ENCODE assay signal across 7 cellular contexts in the genomic region with DNA sequence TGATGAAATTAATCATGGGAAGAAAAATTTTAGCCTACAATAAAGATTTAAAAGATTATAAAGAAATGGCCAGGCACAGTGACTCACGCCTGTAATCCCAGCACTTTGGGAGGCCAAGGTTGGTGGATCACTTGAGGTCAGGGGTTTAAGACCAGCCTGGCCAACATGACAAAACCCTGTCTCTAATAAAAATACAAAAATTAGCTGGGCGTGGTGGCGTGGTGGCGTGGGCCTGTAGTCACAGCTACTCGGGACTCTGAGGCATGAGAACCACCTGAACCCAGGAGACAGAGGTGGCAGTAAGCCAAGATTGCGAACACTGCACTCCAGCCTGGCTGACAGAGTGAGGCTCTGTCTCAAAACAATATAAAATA. TPM values are rescaled to one million over a fixed set of nuclear protein-coding genes. Genes with fewer than 3 reads are reported as not detected.
A peak's percentile ranks its signal among the peaks of the same experiment; 100 is the strongest.
DNase-seq lines count a peak whose midpoint lies in the region; ATAC-seq and TF ChIP-seq lines count a peak whose summit lies in the region.
"Not testable (repeated sequence)": the region's sequence is repeated elsewhere in the genome, so short reads cannot be mapped to it uniquely, and the experiment has no call there.

No MANE protein-coding gene starts in this region.

- H3K9ac ChIP-seq in HCT116 (ENCODE audit: low read length); fibroblast of lung (ENCODE audit: insufficient read depth, low read length); trophoblast cell (ENCODE audit: low read length): not testable (repeated sequence)

- not testable (repeated sequence) for H2AFZ ChIP-seq in HCT116 (ENCODE audit: low read depth, low read length, poor library complexity, severe bottlenecking); fibroblast of lung (ENCODE audit: low read length); trophoblast cell (ENCODE audit: insufficient read depth, low read length, poor library complexity)

- POLR2A ChIA-PET in HCT116 (lab: Charles Lee): interaction anchor here (0.8 to 1.5 kb wide), 2 partner anchors 9 to 27 kb away, joined by 3 to 5 read pairs; no protein-coding TSS in a partner anchor
- POLR2A ChIA-PET in Panc1 (lab: Charles Lee): not testable (repeated sequence)

- ATAC-seq in HCT116: peak; percentile 70
- ATAC-seq in Panc1; thoracic aorta (ENCODE audit: insufficient number of reproducible peaks, low FRiP score, low read depth): not testable (repeated sequence)

- not testable (repeated sequence) for H3K18ac ChIP-seq in trophoblast cell (ENCODE audit: low read length)

- TF ChIP-seq RAD21 in HCT116 (IDR thresholded peaks at IDR 0.05; ENCODE audit: low read depth): not testable (repeated sequence)

- TF ChIP-seq CTCF in HCT116 (IDR thresholded peaks at IDR 0.05 in 2 of 3, conservative IDR thresholded peaks at IDR 0.05 in 1 of 3; ENCODE audit: borderline replicate concordance in 1 of 3, insufficient read depth in 1 of 3, low read depth in 2 of 3, low read length in 2 of 3); Panc1 (IDR thresholded peaks at IDR 0.05); brain microvascular endothelial cell (IDR thresholded peaks at IDR 0.05; ENCODE audit: low read depth, low read length, missing control alignments); fibroblast of lung (conservative IDR thresholded peaks at IDR 0.05 in 1 of 2, IDR thresholded peaks at IDR 0.05 in 1 of 2; ENCODE audit: low read depth in 1 of 2, low read length in 2 of 2); thoracic aorta (IDR thresholded peaks at IDR 0.05): not testable (repeated sequence)

- peak overlapping the region; percentile 14 for H4K91ac ChIP-seq in trophoblast cell (ENCODE audit: low read depth, low read length)

- not testable (repeated sequence) for BruUV-seq in HCT116 (replicated peaks; lab: Mats Ljungman, UMichigan); Panc1 (replicated peaks; lab: Mats Ljungman, UMichigan)

- TF ChIP-seq POLR2A in HCT116 (IDR thresholded peaks at IDR 0.05; ENCODE audit: borderline replicate concordance, extremely low read depth, insufficient read depth, insufficient read length): not testable (repeated sequence)

- H2AK5ac ChIP-seq in trophoblast cell (ENCODE audit: low read length): not testable (repeated sequence)

- H3K4me2 ChIP-seq in HCT116 (ENCODE audit: low read length) (peak overlapping the region; percentile 2; the same call in 1 of the 2 replicates), fibroblast of lung (ENCODE audit: extremely low read depth, insufficient read depth, low read length) (peak overlapping the region; percentile 41)
- not testable (repeated sequence) for H3K4me2 ChIP-seq in trophoblast cell (ENCODE audit: low read length)

- not testable (repeated sequence) for H3K27me3 ChIP-seq in HCT116 (ENCODE audit: insufficient read depth, low read length); Panc1 (ENCODE audit: control insufficient read depth, insufficient read depth, low read length); brain microvascular endothelial cell (replicated peaks); fibroblast of lung (ENCODE audit: control insufficient read depth, insufficient read depth, low read length); trophoblast cell (ENCODE audit: insufficient read depth, low read length); thoracic aorta (replicated peaks; ENCODE audit: insufficient read depth)

- not testable (repeated sequence) for H3K23ac ChIP-seq in trophoblast cell (ENCODE audit: low read length)

- RAD21 ChIA-PET in HCT116 (lab: Charles Lee; ENCODE audit: low non-redundant PET in 1 of 2, low total read pairs in 2 of 2, uncharacterized antibody in 2 of 2, unreplicated experiment in 2 of 2): not testable (repeated sequence)

- H3K4me1 ChIP-seq in HCT116 (ENCODE audit: control insufficient read depth in 1 of 2, insufficient read depth in 2 of 2, low read length in 2 of 2) (peaks cover 28 to 35% of the 10 kb centered on the region in 2 experiments), thoracic aorta (ENCODE audit: control insufficient read depth in 1 of 2, low read depth in 2 of 2) (peaks cover 13 to 18% of the 10 kb centered on the region in 2 donors)
- H3K4me1 ChIP-seq in Panc1 (ENCODE audit: control insufficient read depth, insufficient read depth, low read length); fibroblast of lung (ENCODE audit: control insufficient read depth, extremely low read depth, insufficient read depth, low read length); trophoblast cell (ENCODE audit: control insufficient read depth in 1 of 2, insufficient read depth in 2 of 2, low read length in 2 of 2): not testable (repeated sequence)

- not testable (repeated sequence) for H3K9me2 ChIP-seq in HCT116 (ENCODE audit: insufficient read depth)

- H3K14ac ChIP-seq in trophoblast cell (ENCODE audit: low read length): not testable (repeated sequence)

- in situ Hi-C loops in Panc1 (cut with HindIII; ENCODE audit: low pct_unique_long_range_greater_than_20kb, low sequenced_read_pairs); brain microvascular endothelial cell (cut with HindIII; ENCODE audit: low pct_ligation_motif_present, low sequenced_read_pairs): not testable (repeated sequence)

- peaks cover 76% of the 10 kb centered on the region for H3K79me2 ChIP-seq in HCT116 (ENCODE audit: insufficient read depth, low read length)
- peaks cover 27% of the 10 kb centered on the region for H3K79me2 ChIP-seq in fibroblast of lung (ENCODE audit: control insufficient read depth, insufficient read depth, low read length)
- H3K79me2 ChIP-seq in trophoblast cell (ENCODE audit: control insufficient read depth, insufficient read depth, low read length, poor library complexity): not testable (repeated sequence)

- H2BK12ac ChIP-seq in trophoblast cell (ENCODE audit: low read length): peak overlapping the region; percentile 87

- H3K4ac ChIP-seq in trophoblast cell (ENCODE audit: low read depth, low read length): not testable (repeated sequence)

- H3K9me3 ChIP-seq in HCT116 (ENCODE audit: control insufficient read depth in 1 of 2, insufficient read depth in 1 of 2, low read depth in 1 of 2, low read length in 2 of 2); Panc1 (ENCODE audit: control insufficient read depth, insufficient read depth, low read depth, low read length); fibroblast of lung (ENCODE audit: control insufficient read depth, insufficient read depth, low read depth, low read length); trophoblast cell (ENCODE audit: insufficient read depth, low read depth, low read length); thoracic aorta: not testable (repeated sequence)

- CTCF ChIA-PET in HCT116 (lab: Charles Lee): interaction anchor here (1.4 kb wide), 1 partner anchor 325 kb away, joined by 3 read pairs; no protein-coding TSS in a partner anchor
- CTCF ChIA-PET in Panc1 (lab: Charles Lee): not testable (repeated sequence)

- WGBS in trophoblast cell (ENCODE audit: extremely low coverage, insufficient coverage, insufficient read length): no CpG with 5 or more reads among the region's 6 CpGs

- H3K36me3 ChIP-seq in HCT116 (ENCODE audit: control insufficient read depth in 1 of 2, insufficient read depth in 2 of 2, low read length in 2 of 2); Panc1 (ENCODE audit: control insufficient read depth, insufficient read depth, low read length); brain microvascular endothelial cell (replicated peaks); fibroblast of lung (ENCODE audit: control insufficient read depth, insufficient read depth, low read length); trophoblast cell (ENCODE audit: control insufficient read depth in 1 of 2, insufficient read depth in 2 of 2, low read length in 2 of 2); thoracic aorta: not testable (repeated sequence)

- not testable (repeated sequence) for H4K8ac ChIP-seq in trophoblast cell (ENCODE audit: low read depth, low read length)

- peak overlapping the region; percentile 62; the same call in 1 of the 2 replicates for H3K27ac ChIP-seq in HCT116 (ENCODE audit: low read depth, low read length)
- H3K27ac ChIP-seq in Panc1 (ENCODE audit: low read length): peak overlapping the region; percentile 3; the same call in 1 of the 2 replicates
- peak overlapping the region; percentile 75 for H3K27ac ChIP-seq in brain microvascular endothelial cell
- peak overlapping the region; percentile 20 for H3K27ac ChIP-seq in fibroblast of lung (ENCODE audit: insufficient read depth, low read length)
- not testable (repeated sequence) for H3K27ac ChIP-seq in trophoblast cell (ENCODE audit: low read depth, low read length)
- H3K27ac ChIP-seq in thoracic aorta: peak overlapping the region; percentile 31 to 79

- not testable (repeated sequence) for H4K20me1 ChIP-seq in HCT116 (ENCODE audit: insufficient read depth); fibroblast of lung (ENCODE audit: control insufficient read depth, extremely low read depth, insufficient read depth, low read length)

- H4K12ac ChIP-seq in trophoblast cell (ENCODE audit: low read depth, low read length): not testable (repeated sequence)

- intact Hi-C loops in HCT116 (cut with micrococcal nuclease); Panc1 (cut with micrococcal nuclease; ENCODE audit: unreplicated experiment): not testable (repeated sequence)

- not testable (repeated sequence) for H3K79me1 ChIP-seq in trophoblast cell (ENCODE audit: low read length)

- H2BK5ac ChIP-seq in trophoblast cell (ENCODE audit: low read depth, low read length, poor library complexity): not testable (repeated sequence)

- H2BK120ac ChIP-seq in trophoblast cell (ENCODE audit: insufficient read depth, low read length, poor library complexity): not testable (repeated sequence)

- not testable (repeated sequence) for DNase-seq in HCT116 (ENCODE audit: low read depth, low spot score); Panc1 (ENCODE audit: low read depth, low spot score); thoracic aorta (ENCODE audit: low spot score)
- DNase-seq in brain microvascular endothelial cell: peak; percentile 15
- peak in 1 of 2 donors; percentile 11 for DNase-seq in fibroblast of lung (ENCODE audit: low read depth in 2 of 2)
- DNase-seq in iris pigment epithelial cell (ENCODE audit: low read depth): peak; percentile 43
- peak in 1 of 2 donors; percentile 26 for DNase-seq in trophoblast cell

- not testable (repeated sequence) for H3K4me3 ChIP-seq in HCT116 (replicated peaks in 1 of 2; ENCODE audit: low read depth in 1 of 2, low read length in 2 of 2); Panc1 (ENCODE audit: low read depth in 2 of 2, low read length in 2 of 2); brain microvascular endothelial cell (ENCODE audit: low read depth, low read length); fibroblast of lung (replicated peaks in 1 of 4; ENCODE audit: control extremely low read depth in 1 of 4, insufficient read depth in 1 of 4, low read depth in 3 of 4, low read length in 4 of 4); trophoblast cell (ENCODE audit: low read depth, low read length)
- H3K4me3 ChIP-seq in thoracic aorta: peak overlapping the region; percentile 56

RNA-seq across cellular contexts. Expression of a gene that starts 26.5 kb away (rescaled TPM):
- total RNA-seq in HCT116 (2021; ENCODE audit: unreplicated experiment) (66.3 TPM), Panc1 (2021; ENCODE audit: unreplicated experiment) (88.3 TPM), fibroblast of lung (50.3 and 67.0 TPM in 2 replicates), thoracic aorta (100 to 1,000 TPM in 1 of 2 donors, 10 to 100 TPM in 1; 95.2 to 215 TPM)
- polyA plus RNA-seq in HCT116 (2012): 12.5 and 19.0 TPM in 2 replicates
- polyA plus RNA-seq in Panc1 (2012; ENCODE audit: insufficient read length): 28.9 TPM
- polyA plus RNA-seq in fibroblast of lung: 33.8 and 39.9 TPM in 2 replicates
- 17.4 and 25.1 TPM in 2 replicates for polyA plus RNA-seq in fibroblast of lung (2012)
- 16.4 and 27.7 TPM in 2 replicates for polyA minus RNA-seq in fibroblast of lung (ENCODE audit: low replicate concordance)
- polyA plus RNA-seq in trophoblast cell (2013): 35.9 and 36.9 TPM in 2 replicates

RNA-seq across cellular contexts. Expression of a gene that starts 28.9 kb away (rescaled TPM):
- total RNA-seq in HCT116 (2021; ENCODE audit: unreplicated experiment) (41.3 TPM), Panc1 (2021; ENCODE audit: unreplicated experiment) (135 TPM), fibroblast of lung (56.5 and 67.5 TPM in 2 replicates), thoracic aorta (10 to 100 TPM; 75.0 to 91.6 TPM)
- 5.6 and 7.4 TPM in 2 replicates for polyA plus RNA-seq in HCT116 (2012)
- 42.3 TPM for polyA plus RNA-seq in Panc1 (2012; ENCODE audit: insufficient read length)
- 51.8 and 86.6 TPM in 2 replicates for polyA plus RNA-seq in fibroblast of lung
- polyA plus RNA-seq in fibroblast of lung (2012): 24.9 and 38.1 TPM in 2 replicates
- polyA minus RNA-seq in fibroblast of lung (ENCODE audit: low replicate concordance): 9.0 and 9.2 TPM in 2 replicates
- 23.7 and 24.1 TPM in 2 replicates for polyA plus RNA-seq in trophoblast cell (2013)
